ENCODE assay signal across 12 cellular contexts in the genomic region with DNA sequence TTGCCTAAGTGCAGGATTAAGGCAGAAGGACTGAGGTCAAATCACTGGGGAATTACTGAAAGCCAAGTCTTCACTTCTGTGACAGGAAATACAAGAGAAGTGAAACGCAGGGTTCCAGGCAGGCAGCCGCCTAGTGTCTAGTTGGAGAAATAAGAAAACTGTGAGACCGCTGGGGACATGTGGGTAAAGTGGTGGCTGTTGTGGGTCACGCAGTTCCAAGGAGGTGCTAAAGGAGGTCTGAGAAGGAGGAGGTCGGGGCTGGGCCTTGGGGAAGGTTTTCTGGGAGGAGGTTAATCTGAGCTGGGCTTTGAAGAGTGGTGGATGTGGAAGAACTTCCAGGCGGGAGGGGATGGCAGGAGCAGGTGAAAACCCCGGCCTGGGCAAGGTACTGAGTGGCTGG. TPM values are rescaled to one million over a fixed set of nuclear protein-coding genes. Genes with fewer than 3 reads are reported as not detected.
DNase-seq lines count a peak whose midpoint lies in the region; ATAC-seq and TF ChIP-seq lines count a peak whose summit lies in the region.
"Had no signal": no experiment of that assay in that cellular context is flagged by ENCODE, and none has a peak within 500 bp of the region (broad histone marks: within the 10 kb centered on the region; RNA-seq: fewer than 3 reads in every experiment).

No MANE protein-coding gene starts in this region.

- no peak for DNase-seq in activated CD4-positive, alpha-beta T cell treated with anti-CD3 and anti-CD28 coated beads, Interleukin-2, amount 10 ng/mL, durations not matched to agents 24 days and 14 days
- DNase-seq in activated CD4-positive, alpha-beta T cell treated with anti-CD3 and anti-CD28 coated beads for 4 hours: no peak
- DNase-seq in activated T-helper 1 cell treated with anti-CD3 and anti-CD28 coated beads, Interleukin-12 subunit alpha, Interleukin-12 subunit beta, Interleukin-2, Interleukin-4 antibody, amounts not matched to agents 30 ng/mL and 10 ng/mL and 1 ng/mL, durations not matched to agents 14 hours and 24 hours and 36 hours (ENCODE audit: low spot score): no peak
- DNase-seq in neural crest cell (ENCODE audit: low read depth, low spot score): no peak
- no peak for DNase-seq in HEK293T (ENCODE audit: extremely low spot score)
- no peak for DNase-seq in NCI-H1436 (lab: John Stamatoyannopoulos, UW)
- DNase-seq: GDM1; NCI-H524 treated with DMSO at 0.1 percent for 48 hours; stimulated activated naive CD4-positive, alpha-beta T cell treated with Interleukin-2 at 50 U/mL for 16 hours had no signal

- peaks cover 27% of the 10 kb centered on the region for H3K4me1 Mint-ChIP-seq in activated CD4-positive, alpha-beta T cell treated with anti-CD3 and anti-CD28 coated beads, Interleukin-2, amount 10 ng/mL, durations not matched to agents 24 days and 14 days
- peaks cover 18% of the 10 kb centered on the region for H3K4me1 Mint-ChIP-seq in activated T-helper 1 cell treated with anti-CD3 and anti-CD28 coated beads, Interleukin-12 subunit alpha, Interleukin-12 subunit beta, Interleukin-2, Interleukin-4 antibody, amounts not matched to agents 30 ng/mL and 10 ng/mL and 1 ng/mL, durations not matched to agents 14 hours and 24 hours and 36 hours (ENCODE audit: low read depth)
- peaks cover 9% of the 10 kb centered on the region for H3K4me1 Mint-ChIP-seq in neural crest cell

- peak overlapping the region; percentile 48 for H3K27ac Mint-ChIP-seq in activated CD4-positive, alpha-beta T cell treated with anti-CD3 and anti-CD28 coated beads, Interleukin-2, amount 10 ng/mL, durations not matched to agents 24 days and 14 days
- H3K27ac Mint-ChIP-seq in activated T-helper 1 cell treated with anti-CD3 and anti-CD28 coated beads, Interleukin-12 subunit alpha, Interleukin-12 subunit beta, Interleukin-2, Interleukin-4 antibody, amounts not matched to agents 30 ng/mL and 10 ng/mL and 1 ng/mL, durations not matched to agents 14 hours and 24 hours and 36 hours: peak overlapping the region; percentile 24
- no peak overlapping the region for H3K27ac Mint-ChIP-seq in neural crest cell (ENCODE audit: unreplicated experiment)
- H3K27ac Mint-ChIP-seq: activated naive CD8-positive, alpha-beta T cell had no signal

- intact Hi-C loops in activated CD4-positive, alpha-beta T cell treated with anti-CD3 and anti-CD28 coated beads, Interleukin-2, amount 10 ng/mL, durations not matched to agents 24 days and 14 days (cut with micrococcal nuclease): no loop called here
- intact Hi-C loops in activated T-helper 1 cell treated with anti-CD3 and anti-CD28 coated beads, Interleukin-12 subunit alpha, Interleukin-12 subunit beta, Interleukin-2, Interleukin-4 antibody, amounts not matched to agents 30 ng/mL and 10 ng/mL and 1 ng/mL, durations not matched to agents 14 hours and 24 hours and 36 hours (cut with micrococcal nuclease): no loop called here

- H3K4me3 Mint-ChIP-seq in activated CD4-positive, alpha-beta T cell treated with anti-CD3 and anti-CD28 coated beads, Interleukin-2, amount 10 ng/mL, durations not matched to agents 24 days and 14 days: no peak overlapping the region
- no peak overlapping the region for H3K4me3 Mint-ChIP-seq in activated T-helper 1 cell treated with anti-CD3 and anti-CD28 coated beads, Interleukin-12 subunit alpha, Interleukin-12 subunit beta, Interleukin-2, Interleukin-4 antibody, amounts not matched to agents 30 ng/mL and 10 ng/mL and 1 ng/mL, durations not matched to agents 14 hours and 24 hours and 36 hours
- H3K4me3 Mint-ChIP-seq in neural crest cell: peak overlapping the region; percentile 14
- H3K4me3 Mint-ChIP-seq: activated naive CD8-positive, alpha-beta T cell had no signal

- no peaks in the 10 kb centered on the region for H3K27me3 Mint-ChIP-seq in activated CD4-positive, alpha-beta T cell treated with anti-CD3 and anti-CD28 coated beads, Interleukin-2, amount 10 ng/mL, durations not matched to agents 24 days and 14 days
- no peaks in the 10 kb centered on the region for H3K27me3 Mint-ChIP-seq in activated T-helper 1 cell treated with anti-CD3 and anti-CD28 coated beads, Interleukin-12 subunit alpha, Interleukin-12 subunit beta, Interleukin-2, Interleukin-4 antibody, amounts not matched to agents 30 ng/mL and 10 ng/mL and 1 ng/mL, durations not matched to agents 14 hours and 24 hours and 36 hours (ENCODE audit: insufficient read depth)
- H3K27me3 Mint-ChIP-seq in neural crest cell (ENCODE audit: low read depth): no peaks in the 10 kb centered on the region
- H3K27me3 Mint-ChIP-seq: activated naive CD8-positive, alpha-beta T cell had no signal

- no peaks in the 10 kb centered on the region for H3K9me3 Mint-ChIP-seq in activated CD4-positive, alpha-beta T cell treated with anti-CD3 and anti-CD28 coated beads, Interleukin-2, amount 10 ng/mL, durations not matched to agents 24 days and 14 days
- H3K9me3 Mint-ChIP-seq in activated T-helper 1 cell treated with anti-CD3 and anti-CD28 coated beads, Interleukin-12 subunit alpha, Interleukin-12 subunit beta, Interleukin-2, Interleukin-4 antibody, amounts not matched to agents 30 ng/mL and 10 ng/mL and 1 ng/mL, durations not matched to agents 14 hours and 24 hours and 36 hours: no peaks in the 10 kb centered on the region
- H3K9me3 Mint-ChIP-seq in neural crest cell: no peaks in the 10 kb centered on the region

- ATAC-seq in GM21619 (IDR thresholded peaks at IDR 0.05; ENCODE audit: unreplicated experiment): peak; percentile 41
- no peak for ATAC-seq in GM18870 (IDR thresholded peaks at IDR 0.05; ENCODE audit: unreplicated experiment)

- peaks cover 77% of the 10 kb centered on the region for H3K36me3 Mint-ChIP-seq in activated CD4-positive, alpha-beta T cell treated with anti-CD3 and anti-CD28 coated beads, Interleukin-2, amount 10 ng/mL, durations not matched to agents 24 days and 14 days (ENCODE audit: low read depth)
- H3K36me3 Mint-ChIP-seq in activated T-helper 1 cell treated with anti-CD3 and anti-CD28 coated beads, Interleukin-12 subunit alpha, Interleukin-12 subunit beta, Interleukin-2, Interleukin-4 antibody, amounts not matched to agents 30 ng/mL and 10 ng/mL and 1 ng/mL, durations not matched to agents 14 hours and 24 hours and 36 hours (ENCODE audit: low read depth): peaks cover 63% of the 10 kb centered on the region
- H3K36me3 Mint-ChIP-seq in neural crest cell (ENCODE audit: low read depth): peaks cover 17% of the 10 kb centered on the region

- POLR2A ChIA-PET in HEK293T (lab: Yijun Ruan, JAX): no interaction called here

- TF ChIP-seq CTCF in neural crest cell (conservative IDR thresholded peaks at IDR 0.05): no peak

- CTCF ChIA-PET in HEK293T (lab: Yijun Ruan, JAX): no interaction called here

TF ChIP-seq in HEK293T, 16 proteins besides CTCF, POLR2A, EP300 and RAD21:
- no peak for TF ChIP-seq FOXA1 (IDR thresholded peaks at IDR 0.05)
- TF ChIP-seq HDGF (IDR thresholded peaks at IDR 0.05; ENCODE audit: borderline replicate concordance): no peak
- TF ChIP-seq BHLHE40 (IDR thresholded peaks at IDR 0.05; ENCODE audit: borderline replicate concordance): no peak
- TF ChIP-seq SP1 (IDR thresholded peaks at IDR 0.05): no peak
- TF ChIP-seq TARDBP (IDR thresholded peaks at IDR 0.05): no peak
- no peak for TF ChIP-seq CTBP1 (IDR thresholded peaks at IDR 0.05; ENCODE audit: borderline replicate concordance)
- no peak for TF ChIP-seq ZNF384 (IDR thresholded peaks at IDR 0.05)
- TF ChIP-seq NFRKB (IDR thresholded peaks at IDR 0.05): no peak
- TF ChIP-seq FOXK2 (IDR thresholded peaks at IDR 0.05): no peak
- no peak for TF ChIP-seq FOXM1 (IDR thresholded peaks at IDR 0.05; ENCODE audit: borderline replicate concordance)
- TF ChIP-seq PKNOX1 (IDR thresholded peaks at IDR 0.05): no peak
- TF ChIP-seq ELF4 (IDR thresholded peaks at IDR 0.05): no peak
- no peak for TF ChIP-seq LEF1 (IDR thresholded peaks at IDR 0.05; ENCODE audit: borderline replicate concordance)
- no peak for TF ChIP-seq ARNT (IDR thresholded peaks at IDR 0.05)
- no peak for TF ChIP-seq L3MBTL2 (conservative IDR thresholded peaks at IDR 0.05)
- no peak for TF ChIP-seq SUZ12 (IDR thresholded peaks at IDR 0.05)

RNA-seq across cellular contexts. Expression of gene MCM5, which starts 11.2 kb away (rescaled TPM):
- total RNA-seq in activated CD4-positive, alpha-beta T cell treated with anti-CD3 and anti-CD28 coated beads, Interleukin-2, amount 10 ng/mL, durations not matched to agents 24 days and 14 days: 334 and 343 TPM in 2 replicates
- 297 and 307 TPM in 2 replicates for total RNA-seq in activated T-helper 1 cell treated with anti-CD3 and anti-CD28 coated beads, Interleukin-12 subunit alpha, Interleukin-12 subunit beta, Interleukin-2, Interleukin-4 antibody, amounts not matched to agents 30 ng/mL and 10 ng/mL and 1 ng/mL, durations not matched to agents 14 hours and 24 hours and 36 hours
- 174 and 187 TPM in 2 replicates for total RNA-seq in neural crest cell

RNA-seq across cellular contexts. Expression of gene HMOX1, which starts 30.2 kb away (rescaled TPM):
- 0.57 and 0.72 TPM in 2 replicates for total RNA-seq in activated CD4-positive, alpha-beta T cell treated with anti-CD3 and anti-CD28 coated beads, Interleukin-2, amount 10 ng/mL, durations not matched to agents 24 days and 14 days
- 1.6 and 2.0 TPM in 2 replicates for total RNA-seq in activated T-helper 1 cell treated with anti-CD3 and anti-CD28 coated beads, Interleukin-12 subunit alpha, Interleukin-12 subunit beta, Interleukin-2, Interleukin-4 antibody, amounts not matched to agents 30 ng/mL and 10 ng/mL and 1 ng/mL, durations not matched to agents 14 hours and 24 hours and 36 hours
- total RNA-seq in neural crest cell: 2.2 and 2.4 TPM in 2 replicates
